ENCODE assay signal across 11 cellular contexts in genomic region chr16:73095885-73096341, GRCh38. TPM values are rescaled to one million over a fixed set of nuclear protein-coding genes. Genes with fewer than 3 reads are reported as not detected.
DNase-seq lines count a peak whose midpoint lies in the region; ATAC-seq, FAIRE-seq and TF ChIP-seq lines count a peak whose summit lies in the region.
"Had no signal": no experiment of that assay in that cellular context is flagged by ENCODE, and none has a peak within 500 bp of the region (broad histone marks: within the 10 kb centered on the region; RNA-seq: fewer than 3 reads in every experiment).

No MANE protein-coding gene starts in this region.

- H3K9me1 ChIP-seq in K562 (ENCODE audit: control insufficient read depth, insufficient read depth, low read length), result no peaks in the 10 kb centered on the region

- TF ChIP-seq RAD21 in K562 (CRISPR knock-in tag; conservative IDR thresholded peaks at IDR 0.05 in 1 of 2, IDR thresholded peaks at IDR 0.05 in 1 of 2), result no peak

- H3K9ac ChIP-seq in K562 (ENCODE audit: insufficient read depth in 1 of 2, low read depth in 2 of 2, low read length in 2 of 2) (no peak overlapping the region), rectal smooth muscle tissue (ENCODE audit: low read length) (no peak overlapping the region)

- TF ChIP-seq CTCF in K562 (IDR thresholded peaks at IDR 0.05 in 2 of 3, conservative IDR thresholded peaks at IDR 0.05 in 1 of 3; ENCODE audit: insufficient read depth in 2 of 3, low read depth in 1 of 3, low read length in 3 of 3), result no peak

- H3K4me3 ChIP-seq in HAP-1, result no peak overlapping the region
- no peak overlapping the region for H3K4me3 ChIP-seq in K562
- H3K4me3 ChIP-seq in rectal smooth muscle tissue (ENCODE audit: low read length), result peak overlapping the region; percentile 15

- H3K9me3 ChIP-seq in HAP-1 (no peaks in the 10 kb centered on the region), K562 (replicated peaks; ENCODE audit: control insufficient read depth, insufficient read depth, low read depth, low read length) (no peaks in the 10 kb centered on the region)

- in situ Hi-C loops in HAP-1 (cut with MboI; ENCODE audit: low sequenced_read_pairs) (no loop called here), K562 (cut with MboI) (no loop called here)

- no peak for TF ChIP-seq POLR2A in K562 (conservative IDR thresholded peaks at IDR 0.05)

- CTCF ChIA-PET in K562 (lab: Yijun Ruan, JAX; ENCODE audit: low intra/inter-chr PET ratio), result no interaction called here

- BruUV-seq in K562 (replicated peaks; lab: Mats Ljungman, UMichigan), result no TSS peak

- FAIRE-seq in K562 (lab: Jason Lieb, UNC), result no peak
- FAIRE-seq: astrocyte, keratinocyte had no signal

- H3K27ac ChIP-seq in K562 (ENCODE audit: extremely low read depth, low read depth, low read length) (no peak overlapping the region), rectal smooth muscle tissue (ENCODE audit: low read depth, low read length) (no peak overlapping the region)

- no peaks in the 10 kb centered on the region for H3K79me2 ChIP-seq in K562 (ENCODE audit: control insufficient read depth, insufficient read depth, low read length)

- POLR2A ChIA-PET in K562 (lab: Yijun Ruan, JAX), result interaction anchor here (0.7 kb wide), 1 partner anchor 232 kb away, joined by 3 read pairs; no protein-coding TSS in a partner anchor

- H3K4me1 ChIP-seq in HAP-1 (peaks cover 26% of the 10 kb centered on the region), K562 (replicated peaks in 1 of 2; ENCODE audit: control insufficient read depth in 2 of 2, insufficient read depth in 2 of 2, low read length in 2 of 2) (no peaks in the 10 kb centered on the region), rectal smooth muscle tissue (ENCODE audit: control insufficient read depth, insufficient read depth, low read length) (no peaks in the 10 kb centered on the region)

- no peak for ATAC-seq in K562
- ATAC-seq in GM21367 (IDR thresholded peaks at IDR 0.05; ENCODE audit: unreplicated experiment), result no peak
- no peak for ATAC-seq in HG02981 (IDR thresholded peaks at IDR 0.05; ENCODE audit: unreplicated experiment)
- no peak for ATAC-seq in GM18511 (IDR thresholded peaks at IDR 0.05; ENCODE audit: unreplicated experiment)

- no peaks in the 10 kb centered on the region for H4K20me1 ChIP-seq in K562 (replicated peaks; ENCODE audit: control insufficient read depth, insufficient read depth, low read length)

- DNase-seq in HAP-1 (ENCODE audit: low spot score in 2 of 2), result peak; percentile 78 to 90
- peak; percentile 90 for DNase-seq in NCI-H2171 (lab: John Stamatoyannopoulos, UW)
- DNase-seq in K562 (ENCODE audit: extremely low read depth in 1 of 4, low spot score in 3 of 4), result no peak
- DNase-seq in superior temporal gyrus (ENCODE audit: extremely low spot score), result no peak
- DNase-seq: DND-41 had no signal

- 0% methylated on average over 4 of the region's 7 CpGs for WGBS in K562 (ENCODE audit: insufficient coverage, low coverage, missing lambda C conversion rate)

- no peaks in the 10 kb centered on the region for H3K27me3 ChIP-seq in HAP-1 (ENCODE audit: low read depth)
- peaks cover 20% of the 10 kb centered on the region in 2 experiments; a peak in 4 of 5 replicates for H3K27me3 ChIP-seq in K562 (ENCODE audit: control insufficient read depth in 2 of 2, insufficient read depth in 2 of 2, low read length in 2 of 2)
- H3K27me3 ChIP-seq in rectal smooth muscle tissue (ENCODE audit: control insufficient read depth, insufficient read depth, low read length), result no peaks in the 10 kb centered on the region

- H3K36me3 ChIP-seq in HAP-1 (replicated peaks), result no peaks in the 10 kb centered on the region
- no peaks in the 10 kb centered on the region for H3K36me3 ChIP-seq in K562 (ENCODE audit: control insufficient read depth, insufficient read depth, low read length)
- no peaks in the 10 kb centered on the region for H3K36me3 ChIP-seq in rectal smooth muscle tissue (ENCODE audit: control insufficient read depth, insufficient read depth, low read length)

- no peak overlapping the region for H3K4me2 ChIP-seq in K562 (ENCODE audit: insufficient read depth, low read length)

- intact Hi-C loops in K562 (cut with micrococcal nuclease), result no loop called here

- TF ChIP-seq EP300 in K562 (IDR thresholded peaks at IDR 0.05; ENCODE audit: low read length), result no peak

- no peak overlapping the region for H2AFZ ChIP-seq in K562 (ENCODE audit: low read depth, low read length)

TF ChIP-seq in K562, 482 proteins besides CTCF, POLR2A, EP300 and RAD21:
- TF ChIP-seq NFIC (IDR thresholded peaks at IDR 0.05) (peak; percentile 52), TCF7L2 (IDR thresholded peaks at IDR 0.05; ENCODE audit: low read depth, low read length) (no peak)

RNA-seq across cellular contexts. Expression of gene ZFHX3, which starts 48.0 kb away (rescaled TPM):
- total RNA-seq in K562 (2011; cell fraction: chromatin; rRNA removed; ENCODE audit: low replicate concordance), result 0.12 and 0.19 TPM in 2 replicates
- total RNA-seq in K562 (2011; cell fraction: nucleolus; rRNA removed), result under 0.01 and 0.17 TPM in 2 replicates
- total RNA-seq in K562 (2011; cell fraction: nucleoplasm; rRNA removed), result 0.07 and 0.15 TPM in 2 replicates
- total RNA-seq in K562 (2014; rRNA removed) (not detected in 2 replicates), K562 (2014; rRNA removed; fragmentation: Illumina TruSeq; extraction: Trizol) (not detected in 2 replicates), K562 (2015; rRNA removed; fragmentation: Illumina TruSeq; extraction: Trizol) (not detected in 2 replicates), K562 (2021) (0.07 and 0.11 TPM in 2 replicates)
- polyA plus RNA-seq in K562 (2011; rRNA removed) (0.01 TPM in 2 replicates), K562 (2014; fragmentation: Illumina TruSeq; extraction: Trizol) (0.01 TPM in 1 of 2 replicates, not detected in the other), K562 (2014; fragmentation: Nextera tagmentation; extraction: Ambion mirVana) (under 1 TPM; 0.06 to 0.23 TPM), K562 (2014; rRNA removed) (0.05 TPM in 1 of 2 replicates, not detected in the other)
- polyA plus RNA-seq in K562 (2011; cell fraction: cytosol; rRNA removed), result 0.01 TPM in 2 replicates
- polyA plus RNA-seq in K562 (2011; cell fraction: nucleus; rRNA removed), result 0.03 and 0.04 TPM in 2 replicates
- polyA plus RNA-seq in K562 (2012), result 0.51 and 0.76 TPM in 2 replicates
- 0.03 and 0.07 TPM in 2 replicates for polyA minus RNA-seq in K562 (2011; rRNA and poly(A)+ RNA removed)
- polyA minus RNA-seq in K562 (2011; cell fraction: cytosol; rRNA and poly(A)+ RNA removed), result 0.09 and 0.10 TPM in 2 replicates
- polyA minus RNA-seq in K562 (2011; cell fraction: nucleus; rRNA and poly(A)+ RNA removed), result 0.11 and 0.13 TPM in 2 replicates

Comparison
In these comparisons a context has a peak if more than half of its experiments do, and no peak if none do; other contexts are left out.
1. DNase-seq: peak in HAP-1 (2 of 2) and NCI-H2171 (single experiment); none in K562 (0 of 4) and superior temporal gyrus (single experiment).